8 cellular contexts compared by ENCODE assay signal in the genomic region with DNA sequence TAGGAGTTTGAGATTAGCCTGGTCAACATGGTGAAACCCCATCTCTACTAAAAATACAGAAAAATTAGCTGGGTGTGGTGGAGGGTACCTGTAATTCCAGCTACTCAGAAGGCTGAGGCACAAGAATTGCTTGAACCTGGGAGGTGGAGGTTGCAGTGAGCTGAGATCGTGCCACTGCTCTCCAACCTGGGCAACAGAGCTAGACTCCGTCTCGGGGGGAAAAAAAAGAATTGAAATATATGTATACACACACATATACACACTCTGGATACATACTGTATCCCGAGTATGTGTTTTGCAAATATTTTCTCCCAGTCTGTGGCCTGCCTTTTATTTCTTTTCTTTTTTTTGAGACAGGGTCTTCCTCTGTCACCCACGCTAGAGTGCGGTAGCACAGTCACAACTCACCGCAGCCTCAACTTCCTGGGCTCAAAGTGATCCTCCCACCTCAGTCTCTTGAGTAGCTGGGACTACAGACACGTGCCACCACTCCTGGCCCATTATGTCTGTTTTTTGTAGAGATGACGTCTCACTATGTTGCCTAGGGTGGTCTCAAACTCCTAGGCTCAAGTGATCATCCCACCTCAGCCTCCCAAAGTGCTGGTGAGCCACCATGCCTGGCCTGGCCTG. TPM values are rescaled to one million over a fixed set of nuclear protein-coding genes. Genes with fewer than 3 reads are reported as not detected.
DNase-seq lines count a peak whose midpoint lies in the region; ATAC-seq and TF ChIP-seq lines count a peak whose summit lies in the region.
"Not testable (repeated sequence)": the region's sequence is repeated elsewhere in the genome, so short reads cannot be mapped to it uniquely, and the experiment has no call there.

No MANE protein-coding gene starts in this region.

- H3K36me3 Mint-ChIP-seq in activated T-helper 2 cell treated with anti-CD3 and anti-CD28 coated beads, Interferon-gamma antibody, Interleukin-2, Interleukin-4, amounts not matched to agents 10 μg/mL and 5 μg/mL and 100 μg/mL, durations not matched to agents 14 hours and 24 hours and 36 hours (ENCODE audit: low read depth), result peaks cover 50% of the 10 kb centered on the region
- peaks cover 21% of the 10 kb centered on the region for H3K36me3 Mint-ChIP-seq in stimulated activated memory B cell treated with anti-CD40 and anti-IgM and Interleukin-4, amounts not matched to agents 10 μg/mL and 1 μg/mL and 100 μg/mL, for 72 hours

- H3K79me2 ChIP-seq in DND-41 (ENCODE audit: insufficient read depth, low read length), result peaks cover 97% of the 10 kb centered on the region

- peaks cover 47% of the 10 kb centered on the region for H3K36me3 ChIP-seq in DND-41 (ENCODE audit: insufficient read depth, low read length)

- DNase-seq in DND-41, result peak; percentile 89
- peak; percentile 39 for DNase-seq in activated CD4-positive, CD25-positive, alpha-beta regulatory T cell treated with anti-CD3 and anti-CD28 coated beads, Interleukin-2, amount 50 U/mL, for 72 hours
- DNase-seq in activated CD8-positive, alpha-beta memory T cell treated with anti-CD3 and anti-CD28 coated beads for 48 hours (ENCODE audit: low read depth in 2 of 3, low spot score in 2 of 3), result peak; percentile 12 to 28 (median 18)
- peak; percentile 42 for DNase-seq in activated T-helper 2 cell treated with anti-CD3 and anti-CD28 coated beads, Interferon-gamma antibody, Interleukin-2, Interleukin-4, amounts not matched to agents 10 μg/mL and 5 μg/mL and 100 μg/mL, durations not matched to agents 14 hours and 24 hours and 36 hours (ENCODE audit: low spot score)
- DNase-seq in central memory CD4-positive, alpha-beta T cell, result peak; percentile 78
- DNase-seq in stimulated activated CD4-positive, alpha-beta T cell treated with anti-CD3 and anti-CD28 coated beads, Interleukin-12 subunit alpha, Interleukin-12 subunit beta, amount 100 ng/mL, for 24 hours (ENCODE audit: low read depth in 2 of 2), result peak; percentile 33 to 40
- DNase-seq in stimulated activated CD4-positive, alpha-beta T cell treated with anti-CD3 and anti-CD28 coated beads, TNF-alpha, amount 100 ng/mL, for 4 hours (ENCODE audit: low read depth in 3 of 3), result peak; percentile 9 to 50 (median 46)

- H3K4me3 Mint-ChIP-seq in activated T-helper 2 cell treated with anti-CD3 and anti-CD28 coated beads, Interferon-gamma antibody, Interleukin-2, Interleukin-4, amounts not matched to agents 10 μg/mL and 5 μg/mL and 100 μg/mL, durations not matched to agents 14 hours and 24 hours and 36 hours (ENCODE audit: low read depth), result peak overlapping the region; percentile 68
- H3K4me3 Mint-ChIP-seq in stimulated activated memory B cell treated with anti-CD40 and anti-IgM and Interleukin-4, amounts not matched to agents 10 μg/mL and 1 μg/mL and 100 μg/mL, for 72 hours, result not testable (repeated sequence)

- peak overlapping the region; percentile 89 for H3K27ac Mint-ChIP-seq in activated T-helper 2 cell treated with anti-CD3 and anti-CD28 coated beads, Interferon-gamma antibody, Interleukin-2, Interleukin-4, amounts not matched to agents 10 μg/mL and 5 μg/mL and 100 μg/mL, durations not matched to agents 14 hours and 24 hours and 36 hours
- peak overlapping the region; percentile 48 for H3K27ac Mint-ChIP-seq in stimulated activated memory B cell treated with anti-CD40 and anti-IgM and Interleukin-4, amounts not matched to agents 10 μg/mL and 1 μg/mL and 100 μg/mL, for 72 hours

- peak overlapping the region; percentile 49; the same call in 1 of the 2 replicates for H3K27ac ChIP-seq in DND-41 (ENCODE audit: low read length)

- not testable (repeated sequence) for H3K27me3 ChIP-seq in DND-41 (ENCODE audit: insufficient read depth, low read length, poor library complexity)

- H4K20me1 ChIP-seq in DND-41 (ENCODE audit: insufficient read depth, low read length), result peaks cover 52% of the 10 kb centered on the region

- H3K4me1 ChIP-seq in DND-41 (ENCODE audit: insufficient read depth, low read length), result peaks cover 29% of the 10 kb centered on the region

- H3K9me3 Mint-ChIP-seq in activated T-helper 2 cell treated with anti-CD3 and anti-CD28 coated beads, Interferon-gamma antibody, Interleukin-2, Interleukin-4, amounts not matched to agents 10 μg/mL and 5 μg/mL and 100 μg/mL, durations not matched to agents 14 hours and 24 hours and 36 hours; stimulated activated memory B cell treated with anti-CD40 and anti-IgM and Interleukin-4, amounts not matched to agents 10 μg/mL and 1 μg/mL and 100 μg/mL, for 72 hours: not testable (repeated sequence)

- TF ChIP-seq CTCF in DND-41 (IDR thresholded peaks at IDR 0.05; ENCODE audit: borderline replicate concordance, extremely low read depth, low read length, poor library complexity, severe bottlenecking), result peak; percentile 21

- H3K9ac ChIP-seq in DND-41 (ENCODE audit: low read depth, low read length), result not testable (repeated sequence)

- peaks cover 29% of the 10 kb centered on the region for H3K4me1 Mint-ChIP-seq in activated T-helper 2 cell treated with anti-CD3 and anti-CD28 coated beads, Interferon-gamma antibody, Interleukin-2, Interleukin-4, amounts not matched to agents 10 μg/mL and 5 μg/mL and 100 μg/mL, durations not matched to agents 14 hours and 24 hours and 36 hours (ENCODE audit: low read depth)
- H3K4me1 Mint-ChIP-seq in stimulated activated memory B cell treated with anti-CD40 and anti-IgM and Interleukin-4, amounts not matched to agents 10 μg/mL and 1 μg/mL and 100 μg/mL, for 72 hours, result peaks cover 34% of the 10 kb centered on the region

- intact Hi-C loops in activated T-helper 2 cell treated with anti-CD3 and anti-CD28 coated beads, Interferon-gamma antibody, Interleukin-2, Interleukin-4, amounts not matched to agents 10 μg/mL and 5 μg/mL and 100 μg/mL, durations not matched to agents 14 hours and 24 hours and 36 hours (cut with micrococcal nuclease), result loop anchor here (2.0 kb wide), 1 partner anchor 20 kb away; no protein-coding TSS in a partner anchor

- H3K27me3 Mint-ChIP-seq in activated T-helper 2 cell treated with anti-CD3 and anti-CD28 coated beads, Interferon-gamma antibody, Interleukin-2, Interleukin-4, amounts not matched to agents 10 μg/mL and 5 μg/mL and 100 μg/mL, durations not matched to agents 14 hours and 24 hours and 36 hours (ENCODE audit: low read depth); stimulated activated memory B cell treated with anti-CD40 and anti-IgM and Interleukin-4, amounts not matched to agents 10 μg/mL and 1 μg/mL and 100 μg/mL, for 72 hours: not testable (repeated sequence)

- H3K4me3 ChIP-seq in DND-41 (ENCODE audit: low read depth in 1 of 2, low read length in 2 of 2), result not testable (repeated sequence)

- not testable (repeated sequence) for H2AFZ ChIP-seq in DND-41 (ENCODE audit: low read depth, low read length)

- ATAC-seq in DND-41 (ENCODE audit: insufficient read depth, low read depth), result peak; percentile 100
- not testable (repeated sequence) for ATAC-seq in stimulated activated memory B cell treated with anti-CD40 and anti-IgM and Interleukin-4, amounts not matched to agents 10 μg/mL and 1 μg/mL and 100 μg/mL, for 72 hours

- not testable (repeated sequence) for H3K9me3 ChIP-seq in DND-41 (ENCODE audit: insufficient read depth, low read length, severe bottlenecking)

- H3K4me2 ChIP-seq in DND-41 (ENCODE audit: insufficient read depth, low read length), result peak overlapping the region; percentile 38

RNA-seq across cellular contexts. Expression of a gene that starts 49.1 kb away (rescaled TPM):
- total RNA-seq in activated T-helper 2 cell treated with anti-CD3 and anti-CD28 coated beads, Interferon-gamma antibody, Interleukin-2, Interleukin-4, amounts not matched to agents 10 μg/mL and 5 μg/mL and 100 μg/mL, durations not matched to agents 14 hours and 24 hours and 36 hours, result 141 and 145 TPM in 2 replicates

Comparison
In these comparisons a context has a peak if more than half of its experiments do, and no peak if none do; other contexts are left out.
1. DNase-seq: peak in every context shown above with its lines; median percentile 89 in DND-41; 78 in central memory CD4-positive, alpha-beta T cell; 46 in stimulated activated CD4-positive, alpha-beta T cell treated with anti-CD3 and anti-CD28 coated beads, TNF-alpha, amount 100 ng/mL, for 4 hours; 42 in activated T-helper 2 cell treated with anti-CD3 and anti-CD28 coated beads, Interferon-gamma antibody, Interleukin-2, Interleukin-4, amounts not matched to agents 10 μg/mL and 5 μg/mL and 100 μg/mL, durations not matched to agents 14 hours and 24 hours and 36 hours; 39 in activated CD4-positive, CD25-positive, alpha-beta regulatory T cell treated with anti-CD3 and anti-CD28 coated beads, Interleukin-2, amount 50 U/mL, for 72 hours; 36 in stimulated activated CD4-positive, alpha-beta T cell treated with anti-CD3 and anti-CD28 coated beads, Interleukin-12 subunit alpha, Interleukin-12 subunit beta, amount 100 ng/mL, for 24 hours; 18 in activated CD8-positive, alpha-beta memory T cell treated with anti-CD3 and anti-CD28 coated beads for 48 hours.